In the genomic region with DNA sequence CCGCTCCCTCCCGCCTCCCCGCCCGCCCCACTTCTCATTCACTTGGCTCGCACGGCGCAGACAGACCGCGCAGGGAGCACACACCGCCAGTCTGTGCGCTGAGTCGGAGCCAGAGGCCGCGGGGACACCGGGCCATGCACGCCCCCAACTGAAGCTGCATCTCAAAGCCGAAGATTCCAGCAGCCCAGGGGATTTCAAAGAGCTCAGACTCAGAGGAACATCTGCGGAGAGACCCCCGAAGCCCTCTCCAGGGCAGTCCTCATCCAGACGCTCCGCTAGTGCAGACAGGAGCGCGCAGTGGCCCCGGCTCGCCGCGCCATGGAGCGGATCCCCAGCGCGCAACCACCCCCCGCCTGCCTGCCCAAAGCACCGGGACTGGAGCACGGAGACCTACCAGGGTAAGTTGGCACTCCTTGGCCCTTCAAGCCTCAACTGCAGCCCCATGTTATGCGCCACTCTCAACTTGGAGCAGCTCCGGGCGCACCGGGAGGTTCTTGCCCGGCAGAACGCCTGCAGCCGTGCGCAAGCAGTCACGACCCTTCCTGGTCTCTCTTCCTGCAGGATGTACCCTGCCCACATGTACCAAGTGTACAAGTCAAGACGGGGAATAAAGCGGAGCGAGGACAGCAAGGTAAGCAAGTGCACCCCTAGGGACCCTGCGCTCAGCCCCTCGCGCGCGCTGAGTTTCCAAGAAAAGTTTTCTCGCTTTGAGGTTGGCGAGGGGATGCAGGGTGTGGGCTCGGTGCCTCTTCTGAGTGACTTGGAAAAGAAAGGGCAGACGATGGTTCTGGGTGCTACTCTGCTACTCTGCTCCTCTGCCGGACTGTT, we compare ENCODE assay signal across 8 cellular contexts. TPM values are rescaled to one million over a fixed set of nuclear protein-coding genes. Genes with fewer than 3 reads are reported as not detected.
DNase-seq lines count a peak whose midpoint lies in the region; ATAC-seq and TF ChIP-seq lines count a peak whose summit lies in the region.

A gene (plus strand): TSS at position 37 of the 828 bp plus-strand sequence. CDS start 282 bp downstream, at position 319.

- CTCF ChIA-PET in IMR-90 (lab: Yijun Ruan, JAX): interaction anchor here (0.7 to 2.7 kb wide), 10 partner anchors 34 to 314 kb away, joined by 3 to 15 read pairs (median 4); no protein-coding TSS in a partner anchor

- H4K20me1 ChIP-seq in IMR-90 (ENCODE audit: insufficient read depth, low read length): peaks cover 24% of the 10 kb centered on the region; the same call in 1 of the 2 replicates

- H3K9me3 ChIP-seq in IMR-90 (ENCODE audit: control insufficient read depth, insufficient read depth, low read length) (no peaks in the 10 kb centered on the region), cardiac muscle cell (ENCODE audit: low read depth) (no peaks in the 10 kb centered on the region)

- peak within 1 kb of the TSS; percentile 88 for H3K56ac ChIP-seq in IMR-90 (ENCODE audit: extremely low read depth, insufficient read depth, low read length)

- H2BK20ac ChIP-seq in IMR-90 (ENCODE audit: low read depth, low read length): 0 out of 2 replicates have a peak within 1 kb of the TSS, but pooled peaks have one; percentile 6

- dilution Hi-C loops in IMR-90 (cut with HindIII; ENCODE audit: low sequenced_read_pairs, unreplicated experiment): no loop called here

- ATAC-seq in GM19351 (IDR thresholded peaks at IDR 0.05; ENCODE audit: unreplicated experiment) (peak; percentile 7), IMR-90 (ENCODE audit: low read depth) (peak; percentile 34)

- H2BK5ac ChIP-seq in IMR-90 (ENCODE audit: low read depth, low read length, poor library complexity, severe bottlenecking): peak within 1 kb of the TSS; percentile 93

- in situ Hi-C loops in IMR-90 (cut with MboI; ENCODE audit: low sequenced_read_pairs): loop anchor here (5.0 to 10.0 kb wide), 4 partner anchors 43 to 262 kb away; a partner anchor contains a TSS

- H4K5ac ChIP-seq in IMR-90 (ENCODE audit: low read depth, low read length): peak within 1 kb of the TSS; percentile 40; the same call in 1 of the 2 replicates

- H3K4me3 ChIP-seq in IMR-90 (ENCODE audit: insufficient read depth, low read depth, low read length) (peak within 1 kb of the TSS; percentile 92), cardiac muscle cell (peak within 1 kb of the TSS; percentile 67)

- peak within 1 kb of the TSS; percentile 95 for H3K4ac ChIP-seq in IMR-90 (ENCODE audit: low read depth, low read length)

- TF ChIP-seq POLR2A in IMR-90 (IDR thresholded peaks at IDR 0.05; ENCODE audit: low read depth, low read length): peak; percentile 94

- peak within 1 kb of the TSS; percentile 32 to 83 for H4K8ac ChIP-seq in IMR-90 (ENCODE audit: low read depth in 2 of 2, low read length in 2 of 2)

- H3K4me1 ChIP-seq in IMR-90 (ENCODE audit: control insufficient read depth, insufficient read depth, low read length) (peaks cover 23% of the 10 kb centered on the region), cardiac muscle cell (ENCODE audit: low read depth) (peaks cover 31% of the 10 kb centered on the region)

- peak within 1 kb of the TSS; percentile 92 for H3K23ac ChIP-seq in IMR-90 (ENCODE audit: low read depth, low read length)

- H2BK120ac ChIP-seq in IMR-90 (ENCODE audit: low read depth, low read length): peak within 1 kb of the TSS; percentile 86

- intact Hi-C loops in IMR-90 (cut with micrococcal nuclease): loop anchor here (1.0 to 5.0 kb wide), 5 partner anchors 47 to 218 kb away; a partner anchor contains a TSS
- intact Hi-C loops in posterior vena cava (cut with DNase I): loop anchor here (5.0 to 10.0 kb wide), 4 partner anchors 48 to 265 kb away; no protein-coding TSS in a partner anchor

- H3K4me2 ChIP-seq in IMR-90 (ENCODE audit: low read depth, low read length): peak within 1 kb of the TSS; percentile 65

- peaks cover 15% of the 10 kb centered on the region for H3K36me3 Mint-ChIP-seq in activated naive CD4-positive, alpha-beta T cell treated with anti-CD3 and anti-CD28 coated beads, Interleukin-2, amount 50 U/mL, for 24 hours

- peak within 1 kb of the TSS; percentile 85; the same call in 1 of the 2 replicates for H2AK5ac ChIP-seq in IMR-90 (ENCODE audit: low read depth, low read length)

- POLR2A ChIA-PET in IMR-90 (lab: Charles Lee; ENCODE audit: unreplicated experiment): interaction anchor here (0.6 to 1.5 kb wide), 5 partner anchors 14 to 1805 kb away, joined by 3 to 17 read pairs (median 5); no protein-coding TSS in a partner anchor

- H3K36me3 ChIP-seq in IMR-90 (ENCODE audit: control insufficient read depth, insufficient read depth, low read length) (peaks cover 14% of the 10 kb centered on the region), cardiac muscle cell (peaks cover 2% of the 10 kb centered on the region)

- H2BK15ac ChIP-seq in IMR-90 (ENCODE audit: low read depth, low read length): peak within 1 kb of the TSS; percentile 61; the same call in 2 of the 3 replicates

- H2AK9ac ChIP-seq in IMR-90 (replicated peaks; ENCODE audit: low read depth, low read length, poor library complexity): peak within 1 kb of the TSS; percentile 95

- peaks cover 64% of the 10 kb centered on the region for H3K4me1 Mint-ChIP-seq in activated naive CD4-positive, alpha-beta T cell treated with anti-CD3 and anti-CD28 coated beads, Interleukin-2, amount 50 U/mL, for 24 hours

- peak within 1 kb of the TSS; percentile 72 for H3K18ac ChIP-seq in IMR-90 (ENCODE audit: low read depth, low read length)

- peak within 1 kb of the TSS; percentile 95 for H3K27ac ChIP-seq in C4-2B
- peak within 1 kb of the TSS; percentile 93 for H3K27ac ChIP-seq in IMR-90 (ENCODE audit: insufficient read depth, low read length)
- H3K27ac ChIP-seq in cardiac muscle cell: peak within 1 kb of the TSS; percentile 97

- TF ChIP-seq RAD21 in IMR-90 (IDR thresholded peaks at IDR 0.05; ENCODE audit: low read length): peak; percentile 4; the same call in 1 of the 2 replicates

- TSS peak; percentile 49 for BruUV-seq in IMR-90 (replicated peaks; lab: Mats Ljungman, UMichigan)

- H3K27me3 Mint-ChIP-seq in activated naive CD4-positive, alpha-beta T cell treated with anti-CD3 and anti-CD28 coated beads, Interleukin-2, amount 50 U/mL, for 24 hours: no peaks in the 10 kb centered on the region

- peaks cover 16 to 47% of the 10 kb centered on the region in 2 experiments; a peak in 3 of 4 replicates for H3K79me1 ChIP-seq in IMR-90 (ENCODE audit: low read depth in 1 of 2, low read length in 2 of 2)

- WGBS in IMR-90 (ENCODE audit: extremely low coverage in 2 of 2, insufficient read length in 1 of 2), 2 experiments: 0% methylated on average over 15 of the region's 55 CpGs; no CpG with 5 or more reads in 1 of the 2 experiments

- H4K91ac ChIP-seq in IMR-90 (ENCODE audit: insufficient read depth, low read depth, low read length): peak within 1 kb of the TSS; percentile 95

- no peak for DNase-seq in IMR-90
- DNase-seq in cardiac muscle cell (ENCODE audit: low read depth in 1 of 2, low spot score in 1 of 2): peak in 1 of 2 donors; percentile 53
- DNase-seq in posterior vena cava (ENCODE audit: low spot score): no peak
- no peak for DNase-seq in GM19238 (ENCODE audit: insufficient read length, low spot score)
- no peak for DNase-seq in NCI-H446 treated with DMSO at 0.1 percent for 48 hours (lab: John Stamatoyannopoulos, UW)

- H3K14ac ChIP-seq in IMR-90 (replicated peaks; ENCODE audit: low read depth, low read length): peak within 1 kb of the TSS; percentile 98

- H3K27ac Mint-ChIP-seq in activated naive CD4-positive, alpha-beta T cell treated with anti-CD3 and anti-CD28 coated beads, Interleukin-2, amount 50 U/mL, for 24 hours: peak within 1 kb of the TSS; percentile 95

- peaks cover 7% of the 10 kb centered on the region; the same call in 1 of the 2 replicates for H3K9me1 ChIP-seq in IMR-90 (ENCODE audit: insufficient read depth, low read length)

- TF ChIP-seq CTCF in C4-2B (conservative IDR thresholded peaks at IDR 0.05) (no peak), IMR-90 (conservative IDR thresholded peaks at IDR 0.05; ENCODE audit: low read depth, low read length) (no peak), cardiac muscle cell (IDR thresholded peaks at IDR 0.05; ENCODE audit: low read depth, low read length) (no peak)

- H3K9ac ChIP-seq in IMR-90 (ENCODE audit: low read depth, low read length): peak within 1 kb of the TSS; percentile 92

- H3K27me3 ChIP-seq in IMR-90 (ENCODE audit: control insufficient read depth, insufficient read depth, low read length) (no peaks in the 10 kb centered on the region), cardiac muscle cell (no peaks in the 10 kb centered on the region)

- H3K9me3 Mint-ChIP-seq in activated naive CD4-positive, alpha-beta T cell treated with anti-CD3 and anti-CD28 coated beads, Interleukin-2, amount 50 U/mL, for 24 hours: no peaks in the 10 kb centered on the region

- H3K4me3 Mint-ChIP-seq in activated naive CD4-positive, alpha-beta T cell treated with anti-CD3 and anti-CD28 coated beads, Interleukin-2, amount 50 U/mL, for 24 hours: peak within 1 kb of the TSS; percentile 97

- peak within 1 kb of the TSS; percentile 93 for H2AFZ ChIP-seq in IMR-90 (replicated peaks; ENCODE audit: low read length, poor library complexity)

TF ChIP-seq in IMR-90, 13 proteins besides CTCF, POLR2A, EP300 and RAD21:
- 0 out of 2 replicates have a peak, but pooled peaks have one; percentile 9 for TF ChIP-seq SMC3 (IDR thresholded peaks at IDR 0.05; ENCODE audit: low read depth, low read length)
- peak; percentile 89; the same call in 1 of the 2 replicates for TF ChIP-seq MAZ (IDR thresholded peaks at IDR 0.05; ENCODE audit: borderline replicate concordance, low read depth, low read length)
- TF ChIP-seq CHD1 (IDR thresholded peaks at IDR 0.05; ENCODE audit: low read depth, low read length): peak; percentile 95; the same call in 1 of the 2 replicates
- peak; percentile 9; the same call in 1 of the 2 replicates for TF ChIP-seq MXI1 (IDR thresholded peaks at IDR 0.05; ENCODE audit: borderline replicate concordance, low read depth, low read length)
- TF ChIP-seq, protein P1, sequence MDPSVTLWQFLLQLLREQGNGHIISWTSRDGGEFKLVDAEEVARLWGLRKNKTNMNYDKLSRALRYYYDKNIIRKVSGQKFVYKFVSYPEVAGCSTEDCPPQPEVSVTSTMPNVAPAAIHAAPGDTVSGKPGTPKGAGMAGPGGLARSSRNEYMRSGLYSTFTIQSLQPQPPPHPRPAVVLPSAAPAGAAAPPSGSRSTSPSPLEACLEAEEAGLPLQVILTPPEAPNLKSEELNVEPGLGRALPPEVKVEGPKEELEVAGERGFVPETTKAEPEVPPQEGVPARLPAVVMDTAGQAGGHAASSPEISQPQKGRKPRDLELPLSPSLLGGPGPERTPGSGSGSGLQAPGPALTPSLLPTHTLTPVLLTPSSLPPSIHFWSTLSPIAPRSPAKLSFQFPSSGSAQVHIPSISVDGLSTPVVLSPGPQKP (IDR thresholded peaks at IDR 0.05; ENCODE audit: borderline replicate concordance, low read depth, low read length): no peak
- TF ChIP-seq RCOR1 (IDR thresholded peaks at IDR 0.05; ENCODE audit: insufficient replicate concordance, low read length): no peak

RNA-seq across cellular contexts. Expression of the gene that starts here (rescaled TPM):
- 22.8 and 24.2 TPM in 2 replicates for total RNA-seq in IMR-90 (2012; rRNA removed)
- polyA plus RNA-seq in IMR-90 (2012; rRNA removed): 31.1 and 31.8 TPM in 2 replicates
- polyA plus RNA-seq in IMR-90 (2012; cell fraction: cytosol; rRNA removed): 26.0 and 43.6 TPM in 2 replicates
- 147 and 366 TPM in 2 replicates for polyA plus RNA-seq in IMR-90 (2012; cell fraction: nucleus; rRNA removed; ENCODE audit: low replicate concordance)
- 15.3 and 18.4 TPM in 2 replicates for total RNA-seq in cardiac muscle cell
- 11.7 and 15.0 TPM in 2 replicates for polyA plus RNA-seq in cardiac muscle cell
- 10 to 100 TPM; 87.8 to 89.9 TPM for total RNA-seq in posterior vena cava
